In the genomic region with DNA sequence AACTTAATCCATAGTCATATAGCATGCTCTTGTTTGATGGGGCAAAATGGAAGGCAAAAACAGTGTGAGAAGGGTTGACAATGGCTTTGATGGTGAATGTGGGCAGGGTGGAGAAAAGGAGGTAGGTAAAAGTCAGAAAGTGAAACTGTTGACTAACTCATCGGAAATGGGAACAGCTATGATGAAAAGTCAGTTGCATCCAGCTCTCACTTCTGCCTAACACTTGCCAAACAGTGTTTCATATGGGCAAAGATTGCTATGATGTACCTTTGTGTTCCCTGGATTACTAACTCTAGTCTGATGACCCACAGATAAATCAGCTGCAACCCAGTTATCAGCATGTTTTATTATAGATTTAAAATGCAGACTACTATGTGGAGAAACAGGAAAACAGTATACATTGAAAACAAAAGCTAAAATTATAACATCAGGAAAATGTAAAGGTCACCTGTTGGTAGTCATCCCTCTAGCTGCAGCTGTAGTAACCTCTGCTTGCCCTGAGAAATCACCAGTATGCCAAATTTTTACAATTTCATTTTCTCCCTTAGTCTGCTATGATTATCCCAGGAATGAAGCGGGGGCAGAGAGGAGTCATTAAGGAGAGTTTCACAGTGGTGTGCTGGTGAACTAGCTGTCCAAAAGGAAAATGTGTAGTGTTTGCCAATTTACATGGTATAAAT, we compare ENCODE assay signal across 20 cellular contexts. TPM values are rescaled to one million over a fixed set of nuclear protein-coding genes. Genes with fewer than 3 reads are reported as not detected.
DNase-seq lines count a peak whose midpoint lies in the region; ATAC-seq lines count a peak whose summit lies in the region.
"Had no signal": no experiment of that assay in that cellular context is flagged by ENCODE, and none has a peak within 500 bp of the region (broad histone marks: within the 10 kb centered on the region; RNA-seq: fewer than 3 reads in every experiment).

No MANE protein-coding gene starts in this region.

- H3K27ac Mint-ChIP-seq in activated naive CD8-positive, alpha-beta T cell treated with anti-CD3 and anti-CD28 coated beads, Interleukin-2, amount 10 ng/mL, durations not matched to agents 7 days and 5 days, result peak overlapping the region; percentile 73
- H3K27ac Mint-ChIP-seq: HFFc6 had no signal

- H3K9me3 Mint-ChIP-seq in activated naive CD8-positive, alpha-beta T cell treated with anti-CD3 and anti-CD28 coated beads, Interleukin-2, amount 10 ng/mL, durations not matched to agents 7 days and 5 days, result peaks cover 9% of the 10 kb centered on the region
- H3K9me3 Mint-ChIP-seq: HFFc6 had no signal

- POLR2A ChIA-PET in activated naive CD8-positive, alpha-beta T cell treated with anti-CD3 and anti-CD28 coated beads, Interleukin-2, amount 10 ng/mL, durations not matched to agents 7 days and 5 days (lab: Charles Lee), result no interaction called here

- ATAC-seq in activated naive CD8-positive, alpha-beta T cell treated with anti-CD3 and anti-CD28 coated beads, Interleukin-2, amount 10 ng/mL, durations not matched to agents 7 days and 5 days (ENCODE audit: low read depth), result peak; percentile 51
- ATAC-seq in HG03520 (IDR thresholded peaks at IDR 0.05; ENCODE audit: unreplicated experiment), result no peak
- ATAC-seq: body of pancreas, gastrocnemius medialis had no signal

- peaks cover 5% of the 10 kb centered on the region for H3K27me3 Mint-ChIP-seq in activated naive CD8-positive, alpha-beta T cell treated with anti-CD3 and anti-CD28 coated beads, Interleukin-2, amount 10 ng/mL, durations not matched to agents 7 days and 5 days

- peaks cover 10% of the 10 kb centered on the region for H3K36me3 Mint-ChIP-seq in activated naive CD8-positive, alpha-beta T cell treated with anti-CD3 and anti-CD28 coated beads, Interleukin-2, amount 10 ng/mL, durations not matched to agents 7 days and 5 days

- DNase-seq in SIG-M5 treated with dmso at 0.1 percent for 504 hours (lab: John Stamatoyannopoulos, UW; ENCODE audit: unreplicated experiment), result peak; percentile 86
- DNase-seq in SIG-M5 (lab: John Stamatoyannopoulos, UW), result no peak
- peak; percentile 13 for DNase-seq in Ammon's horn (ENCODE audit: low spot score)
- peak; percentile 38 for DNase-seq in NOMO-1 treated with dmso at 0.1 percent for 144 hours (lab: John Stamatoyannopoulos, UW; ENCODE audit: unreplicated experiment)
- no peak for DNase-seq in activated naive CD8-positive, alpha-beta T cell treated with anti-CD3 and anti-CD28 coated beads, Interleukin-2, amount 10 ng/mL, durations not matched to agents 7 days and 5 days
- no peak for DNase-seq in NCI-H748 (lab: John Stamatoyannopoulos, UW; ENCODE audit: unreplicated experiment)
- no peak for DNase-seq in D341Med (ENCODE audit: low spot score)
- DNase-seq: activated effector memory CD4-positive, alpha-beta T cell treated with anti-CD3 and anti-CD28 coated beads, Interleukin-2, amount 50 U/mL, for 16 hours; body of pancreas; cortex of kidney; DMS53; gastrocnemius medialis; left ventricle myocardium inferior; MG63; NCI-H69; sigmoid colon; upper lobe of left lung had no signal

- H3K4me1 Mint-ChIP-seq in activated naive CD8-positive, alpha-beta T cell treated with anti-CD3 and anti-CD28 coated beads, Interleukin-2, amount 10 ng/mL, durations not matched to agents 7 days and 5 days, result peaks cover 28% of the 10 kb centered on the region

- H3K4me3 Mint-ChIP-seq in activated naive CD8-positive, alpha-beta T cell treated with anti-CD3 and anti-CD28 coated beads, Interleukin-2, amount 10 ng/mL, durations not matched to agents 7 days and 5 days, result peak overlapping the region; percentile 23
- H3K4me3 Mint-ChIP-seq: HFFc6 had no signal

RNA-seq across cellular contexts. Expression of a gene that starts 11.7 kb away (rescaled TPM):
- total RNA-seq in activated naive CD8-positive, alpha-beta T cell treated with anti-CD3 and anti-CD28 coated beads, Interleukin-2, amount 10 ng/mL, durations not matched to agents 7 days and 5 days, result not detected
- total RNA-seq: body of pancreas; gastrocnemius medialis; left ventricle myocardium inferior; T-helper 2 cell treated with Interferon-gamma antibody and Interleukin-4, amounts not matched to agents 100 ng/mL and 5 ng/mL, for 36 hours had no signal

Comparison
In these comparisons a context has a peak if more than half of its experiments do, and no peak if none do; other contexts are left out.
1. DNase-seq: peak in SIG-M5 treated with dmso at 0.1 percent for 504 hours (single experiment), Ammon's horn (single experiment) and NOMO-1 treated with dmso at 0.1 percent for 144 hours (single experiment); none in SIG-M5 (single experiment), activated naive CD8-positive, alpha-beta T cell treated with anti-CD3 and anti-CD28 coated beads, Interleukin-2, amount 10 ng/mL, durations not matched to agents 7 days and 5 days (single experiment), NCI-H748 (single experiment) and D341Med (single experiment).